In the genomic region with DNA sequence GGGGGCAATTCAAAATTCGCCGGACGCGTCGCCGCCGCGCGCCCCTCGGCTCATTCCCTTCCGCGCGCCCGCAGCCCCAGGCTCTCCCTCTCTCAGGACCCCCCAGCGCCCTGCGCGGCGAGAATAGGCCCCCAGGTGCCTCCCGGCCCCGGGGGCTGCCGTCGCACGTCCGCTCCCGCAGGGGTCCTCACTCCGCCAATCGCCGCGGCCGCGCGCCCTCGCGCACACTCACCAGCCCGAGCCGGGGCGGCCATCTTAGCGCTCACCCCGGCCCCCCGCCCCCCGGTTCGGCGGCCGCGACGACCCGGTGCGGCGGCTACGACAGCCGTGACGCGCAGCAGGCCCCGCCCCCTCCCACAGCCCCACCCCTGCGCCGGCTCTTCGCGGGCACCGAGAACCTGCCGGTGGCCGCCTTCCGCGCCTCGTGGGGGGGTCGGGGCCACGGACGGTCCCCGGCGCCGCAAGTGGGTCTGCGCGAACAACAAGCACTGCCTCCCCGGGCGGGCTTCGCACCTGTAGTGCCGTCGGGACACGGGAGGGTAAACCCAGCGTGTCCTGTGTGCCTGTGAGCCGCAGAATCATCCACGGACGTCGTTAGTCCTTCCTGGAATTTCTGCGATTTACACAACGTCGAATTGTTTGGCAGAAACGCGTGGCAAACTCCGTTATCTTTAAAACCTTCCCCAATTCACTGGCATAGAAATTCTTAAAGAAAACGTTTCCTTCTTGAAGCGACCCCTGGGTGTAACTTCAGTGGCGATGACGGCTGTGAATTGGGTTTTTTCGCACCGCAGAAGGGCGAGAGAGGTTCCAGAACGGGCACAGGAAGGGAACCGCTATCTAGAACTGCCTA, we compare ENCODE assay signal across 8 cellular contexts. TPM values are rescaled to one million over a fixed set of nuclear protein-coding genes. Genes with fewer than 3 reads are reported as not detected.
A peak's percentile ranks its signal among the peaks of the same experiment; 100 is the strongest.
DNase-seq lines count a peak whose midpoint lies in the region; ATAC-seq and TF ChIP-seq lines count a peak whose summit lies in the region.

No MANE protein-coding gene starts in this region.

- peaks cover 26% of the 10 kb centered on the region for H3K4me1 Mint-ChIP-seq in activated CD4-positive, alpha-beta memory T cell treated with anti-CD3 and anti-CD28 coated beads for 36 hours (ENCODE audit: low read depth)

- H3K56ac ChIP-seq in IMR-90 (ENCODE audit: extremely low read depth, insufficient read depth, low read length): peak overlapping the region; percentile 92; the same call in 1 of the 2 replicates
- H3K56ac ChIP-seq in mesendoderm (ENCODE audit: low read length): peak overlapping the region; percentile 84

- H3K4ac ChIP-seq in IMR-90 (ENCODE audit: low read depth, low read length) (peak overlapping the region; percentile 93), mesendoderm (ENCODE audit: low read depth, low read length) (peak overlapping the region; percentile 49)

- H3K27me3 Mint-ChIP-seq in activated CD4-positive, alpha-beta memory T cell treated with anti-CD3 and anti-CD28 coated beads for 36 hours: peaks cover 20% of the 10 kb centered on the region

- peak overlapping the region; percentile 7 for H3K27ac Mint-ChIP-seq in activated CD4-positive, alpha-beta memory T cell treated with anti-CD3 and anti-CD28 coated beads for 36 hours

- peaks cover 15 to 30% of the 10 kb centered on the region in 2 experiments for H3K79me1 ChIP-seq in IMR-90 (ENCODE audit: low read depth in 1 of 2, low read length in 2 of 2)
- H3K79me1 ChIP-seq in mesendoderm (ENCODE audit: low read length): no peaks in the 10 kb centered on the region

- H3K27me3 ChIP-seq in IMR-90 (ENCODE audit: control insufficient read depth, insufficient read depth, low read length) (no peaks in the 10 kb centered on the region), mesendoderm (ENCODE audit: insufficient read depth, low read length, poor library complexity) (no peaks in the 10 kb centered on the region)

- H2BK5ac ChIP-seq in IMR-90 (ENCODE audit: low read depth, low read length, poor library complexity, severe bottlenecking) (peak overlapping the region; percentile 97), mesendoderm (ENCODE audit: low read length) (no peak overlapping the region)

- CTCF ChIA-PET in IMR-90 (lab: Yijun Ruan, JAX): interaction anchor here (0.8 to 1.3 kb wide), 2 partner anchors 12 to 26 kb away, joined by 5 read pairs; no protein-coding TSS in a partner anchor
- CTCF ChIA-PET in activated CD4-positive, alpha-beta memory T cell treated with anti-CD3 and anti-CD28 coated beads for 36 hours (lab: Charles Lee): interaction anchor here (2.2 kb wide), 1 partner anchor 14 kb away, joined by 12 read pairs; no protein-coding TSS in a partner anchor

- H3K9ac ChIP-seq in IMR-90 (ENCODE audit: low read depth, low read length) (peak overlapping the region; percentile 87), mesendoderm (ENCODE audit: low read length) (peak overlapping the region; percentile 65)

- BruUV-seq in IMR-90 (replicated peaks; lab: Mats Ljungman, UMichigan): no TSS peak

- H4K91ac ChIP-seq in IMR-90 (ENCODE audit: insufficient read depth, low read depth, low read length): peak overlapping the region; percentile 92

- peak; percentile 86 for TF ChIP-seq POLR2A in IMR-90 (IDR thresholded peaks at IDR 0.05; ENCODE audit: low read depth, low read length)

- H2BK15ac ChIP-seq in IMR-90 (ENCODE audit: low read depth, low read length): peak overlapping the region; percentile 83; the same call in 1 of the 3 replicates
- H2BK15ac ChIP-seq in mesendoderm (replicated peaks; ENCODE audit: low read depth): no peak overlapping the region

- no peak for TF ChIP-seq CTCF in AG10803 (conservative IDR thresholded peaks at IDR 0.05; ENCODE audit: low read length)
- no peak for TF ChIP-seq CTCF in IMR-90 (conservative IDR thresholded peaks at IDR 0.05; ENCODE audit: low read depth, low read length)

- H3K27ac ChIP-seq in IMR-90 (ENCODE audit: insufficient read depth, low read length): peak overlapping the region; percentile 97
- peak overlapping the region; percentile 63 for H3K27ac ChIP-seq in mesendoderm (ENCODE audit: low read depth, low read length)

- no peak for TF ChIP-seq RAD21 in IMR-90 (IDR thresholded peaks at IDR 0.05; ENCODE audit: low read length)

- peaks cover 8% of the 10 kb centered on the region for H3K9me3 Mint-ChIP-seq in activated CD4-positive, alpha-beta memory T cell treated with anti-CD3 and anti-CD28 coated beads for 36 hours

- H3K4me1 ChIP-seq in IMR-90 (ENCODE audit: control insufficient read depth, insufficient read depth, low read length) (peaks cover 10% of the 10 kb centered on the region; the same call in 1 of the 2 replicates), mesendoderm (ENCODE audit: control insufficient read depth, low read depth, low read length) (peaks cover 7% of the 10 kb centered on the region)

- H2AK5ac ChIP-seq in IMR-90 (ENCODE audit: low read depth, low read length) (peak overlapping the region; percentile 46), mesendoderm (ENCODE audit: low read length) (no peak overlapping the region)

- peak overlapping the region; percentile 87; the same call in 1 of the 2 replicates for H2BK20ac ChIP-seq in IMR-90 (ENCODE audit: low read depth, low read length)

- peak overlapping the region; percentile 90 to 96 for H4K8ac ChIP-seq in IMR-90 (ENCODE audit: low read depth in 2 of 2, low read length in 2 of 2)
- no peak overlapping the region for H4K8ac ChIP-seq in mesendoderm (ENCODE audit: low read depth, low read length)

- peaks cover 6% of the 10 kb centered on the region for H3K36me3 Mint-ChIP-seq in activated CD4-positive, alpha-beta memory T cell treated with anti-CD3 and anti-CD28 coated beads for 36 hours

- H3K18ac ChIP-seq in IMR-90 (ENCODE audit: low read depth, low read length) (peak overlapping the region; percentile 94), mesendoderm (ENCODE audit: low read length) (peak overlapping the region; percentile 57)

- peaks cover 7% of the 10 kb centered on the region for H3K9me3 ChIP-seq in IMR-90 (ENCODE audit: control insufficient read depth, insufficient read depth, low read length)

- H3K9me1 ChIP-seq in IMR-90 (ENCODE audit: insufficient read depth, low read length): no peaks in the 10 kb centered on the region; the same call in 1 of the 2 replicates

- H3K4me3 ChIP-seq in AG10803 (ENCODE audit: low read length): peak overlapping the region; percentile 42
- H3K4me3 ChIP-seq in IMR-90 (ENCODE audit: insufficient read depth, low read depth, low read length): peak overlapping the region; percentile 58
- peak overlapping the region; percentile 64 for H3K4me3 ChIP-seq in mesendoderm (ENCODE audit: low read length)

- H4K20me1 ChIP-seq in IMR-90 (ENCODE audit: insufficient read depth, low read length): no peaks in the 10 kb centered on the region

- peak overlapping the region; percentile 80 for H2AK9ac ChIP-seq in IMR-90 (replicated peaks; ENCODE audit: low read depth, low read length, poor library complexity)

- no peak for DNase-seq in AG10803 (ENCODE audit: low read depth)
- DNase-seq in IMR-90: peak; percentile 64
- DNase-seq in activated CD4-positive, alpha-beta memory T cell treated with anti-CD3 and anti-CD28 coated beads for 36 hours: peak; percentile 71
- peak; percentile 63 for DNase-seq in effector CD4-positive, alpha-beta T cell
- peak; percentile 48 for DNase-seq in mesendoderm
- DNase-seq in stimulated activated CD8-positive, alpha-beta memory T cell treated with anti-CD3 and anti-CD28 coated beads, Interleukin-12 subunit alpha, Interleukin-12 subunit beta, amount 100 ng/mL, for 1 hour (ENCODE audit: low read depth): peak; percentile 24
- no peak for DNase-seq in AML-193 (lab: John Stamatoyannopoulos, UW)

- POLR2A ChIA-PET in IMR-90 (lab: Charles Lee; ENCODE audit: unreplicated experiment): no interaction called here
- POLR2A ChIA-PET in activated CD4-positive, alpha-beta memory T cell treated with anti-CD3 and anti-CD28 coated beads for 36 hours (lab: Charles Lee): no interaction called here

- H3K4me3 Mint-ChIP-seq in activated CD4-positive, alpha-beta memory T cell treated with anti-CD3 and anti-CD28 coated beads for 36 hours: peak overlapping the region; percentile 85

- peak overlapping the region; percentile 96 for H2BK120ac ChIP-seq in IMR-90 (ENCODE audit: low read depth, low read length)
- H2BK120ac ChIP-seq in mesendoderm (ENCODE audit: low read depth, low read length): no peak overlapping the region

- H3K4me2 ChIP-seq in IMR-90 (ENCODE audit: low read depth, low read length): peak overlapping the region; percentile 86
- peak overlapping the region; percentile 93 for H3K4me2 ChIP-seq in mesendoderm (ENCODE audit: low read length)

- peak overlapping the region; percentile 98 for H2AFZ ChIP-seq in IMR-90 (replicated peaks; ENCODE audit: low read length, poor library complexity)

- in situ Hi-C loops in IMR-90 (cut with MboI; ENCODE audit: low sequenced_read_pairs): no loop called here

- H3K79me2 ChIP-seq in mesendoderm (ENCODE audit: control insufficient read depth, insufficient read depth, low read length): no peaks in the 10 kb centered on the region

- peak overlapping the region; percentile 93 for H3K14ac ChIP-seq in IMR-90 (replicated peaks; ENCODE audit: low read depth, low read length)

- 1% methylated on average over 66 of the region's 98 CpGs; no CpG with 5 or more reads in 1 of the 2 experiments for WGBS in IMR-90 (ENCODE audit: extremely low coverage in 2 of 2, insufficient read length in 1 of 2), 2 experiments
- no CpG with 5 or more reads among the region's 98 CpGs for WGBS in mesendoderm (ENCODE audit: extremely low coverage, insufficient coverage, low lambda C conversion rate)

- intact Hi-C loops in IMR-90 (cut with micrococcal nuclease): no loop called here
- intact Hi-C loops in activated CD4-positive, alpha-beta memory T cell treated with anti-CD3 and anti-CD28 coated beads for 36 hours (cut with micrococcal nuclease): loop anchor here (1.0 to 5.0 kb wide), 2 partner anchors 76 to 331 kb away; partner anchors contain the start of genes FGD6, METAP2 and VEZT

- H3K36me3 ChIP-seq in IMR-90 (ENCODE audit: control insufficient read depth, insufficient read depth, low read length) (no peaks in the 10 kb centered on the region), mesendoderm (ENCODE audit: control insufficient read depth, insufficient read depth, low read length) (no peaks in the 10 kb centered on the region)

- dilution Hi-C loops in IMR-90 (cut with HindIII; ENCODE audit: low sequenced_read_pairs, unreplicated experiment): no loop called here

- ATAC-seq in IMR-90 (ENCODE audit: low read depth) (peak; percentile 82), HG02588 (IDR thresholded peaks at IDR 0.05; ENCODE audit: unreplicated experiment) (no peak)

- H3K23ac ChIP-seq in IMR-90 (ENCODE audit: low read depth, low read length) (peak overlapping the region; percentile 98), mesendoderm (ENCODE audit: low read length) (no peak overlapping the region)

- H4K5ac ChIP-seq in IMR-90 (ENCODE audit: low read depth, low read length): peak overlapping the region; percentile 86
- H4K5ac ChIP-seq in mesendoderm (ENCODE audit: low read length): no peak overlapping the region

RNA-seq across cellular contexts. Expression of gene USP44, which starts 2.5 kb away (rescaled TPM):
- total RNA-seq in IMR-90 (2012; rRNA removed): 33.5 and 40.3 TPM in 2 replicates
- polyA plus RNA-seq in IMR-90 (2012; rRNA removed): 10.3 and 13.0 TPM in 2 replicates
- 5.0 and 5.1 TPM in 2 replicates for polyA plus RNA-seq in IMR-90 (2012; cell fraction: cytosol; rRNA removed)
- polyA plus RNA-seq in IMR-90 (2012; cell fraction: nucleus; rRNA removed; ENCODE audit: low replicate concordance): 6.5 and 43.3 TPM in 2 replicates
- 1 to 10 TPM; 2.8 to 2.9 TPM for total RNA-seq in activated CD4-positive, alpha-beta memory T cell treated with anti-CD3 and anti-CD28 coated beads for 36 hours
- 25.0 TPM for polyA plus RNA-seq in mesendoderm (2013, experiment 1 of 2)
- 27.8 TPM for polyA plus RNA-seq in mesendoderm (2013, experiment 2 of 2)

Comparison
In these comparisons a context has a peak if more than half of its experiments do, and no peak if none do; other contexts are left out.
1. DNase-seq: peak in IMR-90 (single experiment), activated CD4-positive, alpha-beta memory T cell treated with anti-CD3 and anti-CD28 coated beads for 36 hours (single experiment), effector CD4-positive, alpha-beta T cell (single experiment), mesendoderm (single experiment) and stimulated activated CD8-positive, alpha-beta memory T cell treated with anti-CD3 and anti-CD28 coated beads, Interleukin-12 subunit alpha, Interleukin-12 subunit beta, amount 100 ng/mL, for 1 hour (single experiment); none in AG10803 (single experiment) and AML-193 (0 of 2).
2. Peak in every context shown above with its lines, with median percentiles within 50 percentile points of each other: H3K4me3 ChIP-seq.